In the genomic region with DNA sequence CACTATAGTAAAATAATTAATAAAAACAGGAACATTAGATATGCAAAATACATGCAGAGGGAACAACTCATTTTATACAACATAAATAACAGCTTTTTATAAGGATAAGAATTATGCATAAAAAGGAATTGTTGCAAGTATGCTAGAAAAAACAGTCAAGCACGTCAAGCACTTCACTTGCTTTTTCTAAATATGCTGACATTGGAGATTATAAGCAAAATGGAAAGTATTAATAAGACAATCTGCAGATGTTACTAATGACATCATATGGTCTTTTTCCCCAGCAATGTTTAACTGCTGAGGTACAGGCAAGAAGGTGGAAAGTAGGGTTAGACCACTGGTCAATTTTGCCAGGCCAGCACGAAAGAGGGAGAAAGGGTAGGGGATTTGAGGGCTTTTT, we compare ENCODE assay signal across 16 cellular contexts.
DNase-seq lines count a peak whose midpoint lies in the region; ATAC-seq, FAIRE-seq and TF ChIP-seq lines count a peak whose summit lies in the region.
"Had no signal": no experiment of that assay in that cellular context is flagged by ENCODE, and none has a peak within 500 bp of the region (broad histone marks: within the 10 kb centered on the region; RNA-seq: fewer than 3 reads in every experiment).

No MANE protein-coding gene starts in this region.

- no peaks in the 10 kb centered on the region for H3K27me3 Mint-ChIP-seq in activated T-helper 1 cell treated with anti-CD3 and anti-CD28 coated beads, Interleukin-12 subunit alpha, Interleukin-12 subunit beta, Interleukin-2, Interleukin-4 antibody, amounts not matched to agents 30 ng/mL and 10 ng/mL and 1 ng/mL, durations not matched to agents 14 hours and 24 hours and 36 hours (ENCODE audit: insufficient read depth)
- H3K27me3 Mint-ChIP-seq: CD4-positive, alpha-beta memory T cell had no signal

- BruUV-seq in IMR-90 (replicated peaks; lab: Mats Ljungman, UMichigan), result no TSS peak

- no peak for TF ChIP-seq RAD21 in IMR-90 (IDR thresholded peaks at IDR 0.05; ENCODE audit: low read length)

- dilution Hi-C loops in IMR-90 (cut with HindIII; ENCODE audit: low sequenced_read_pairs, unreplicated experiment), result no loop called here

- no peaks in the 10 kb centered on the region for H3K9me3 Mint-ChIP-seq in activated T-helper 1 cell treated with anti-CD3 and anti-CD28 coated beads, Interleukin-12 subunit alpha, Interleukin-12 subunit beta, Interleukin-2, Interleukin-4 antibody, amounts not matched to agents 30 ng/mL and 10 ng/mL and 1 ng/mL, durations not matched to agents 14 hours and 24 hours and 36 hours
- H3K9me3 Mint-ChIP-seq: CD4-positive, alpha-beta memory T cell had no signal

- ATAC-seq in IMR-90 (ENCODE audit: low read depth), result no peak
- ATAC-seq: HCT116 had no signal

- H3K14ac ChIP-seq in IMR-90 (replicated peaks; ENCODE audit: low read depth, low read length), result no peak overlapping the region

- no peaks in the 10 kb centered on the region for H3K79me1 ChIP-seq in IMR-90 (ENCODE audit: low read depth in 1 of 2, low read length in 2 of 2)

- H3K56ac ChIP-seq in IMR-90 (ENCODE audit: extremely low read depth, insufficient read depth, low read length), result no peak overlapping the region

- 100% methylated on average over 1 of the region's 2 CpGs; no CpG with 5 or more reads in 1 of the 2 experiments for WGBS in IMR-90 (ENCODE audit: extremely low coverage in 2 of 2, insufficient read length in 1 of 2), 2 experiments
- WGBS in small intestine, 3 donors, result 72 to 89% (median 79%) methylated on average over 2 of the region's 2 CpGs

- peak; percentile 51 for FAIRE-seq in GM18507 (lab: Jason Lieb, UNC)
- peak; percentile 36 for FAIRE-seq in small intestine (lab: Jason Lieb, UNC)
- FAIRE-seq: A204.1 had no signal

- DNase-seq in GM18507 (ENCODE audit: extremely low spot score, insufficient read length, low read depth) (no peak), IMR-90 (no peak), small intestine (no peak), NCI-H1092 treated with DMSO at 0.1 percent for 48 hours (lab: John Stamatoyannopoulos, UW) (no peak), NOMO-1 treated with dmso at 0.1 percent for 144 hours (lab: John Stamatoyannopoulos, UW; ENCODE audit: unreplicated experiment) (no peak)
- DNase-seq in activated T-helper 1 cell treated with anti-CD3 and anti-CD28 coated beads, Interleukin-12 subunit alpha, Interleukin-12 subunit beta, Interleukin-2, Interleukin-4 antibody, amounts not matched to agents 30 ng/mL and 10 ng/mL and 1 ng/mL, durations not matched to agents 14 hours and 24 hours and 36 hours (ENCODE audit: low spot score), result no peak
- DNase-seq: BE2C; CD4-positive, alpha-beta memory T cell; DND-41; GF-D8; KG1 had no signal

- no peak overlapping the region for H4K91ac ChIP-seq in IMR-90 (ENCODE audit: insufficient read depth, low read depth, low read length)

- in situ Hi-C loops in IMR-90 (cut with MboI; ENCODE audit: low sequenced_read_pairs), result no loop called here

- H3K79me2 ChIP-seq in DOHH2 (ENCODE audit: control insufficient read depth, low read length), result no peaks in the 10 kb centered on the region

- peaks cover 4% of the 10 kb centered on the region for H3K36me3 Mint-ChIP-seq in activated T-helper 1 cell treated with anti-CD3 and anti-CD28 coated beads, Interleukin-12 subunit alpha, Interleukin-12 subunit beta, Interleukin-2, Interleukin-4 antibody, amounts not matched to agents 30 ng/mL and 10 ng/mL and 1 ng/mL, durations not matched to agents 14 hours and 24 hours and 36 hours (ENCODE audit: low read depth)

- H4K8ac ChIP-seq in IMR-90 (ENCODE audit: low read depth in 2 of 2, low read length in 2 of 2), result no peak overlapping the region

- intact Hi-C loops in IMR-90 (cut with micrococcal nuclease), result no loop called here
- intact Hi-C loops in activated T-helper 1 cell treated with anti-CD3 and anti-CD28 coated beads, Interleukin-12 subunit alpha, Interleukin-12 subunit beta, Interleukin-2, Interleukin-4 antibody, amounts not matched to agents 30 ng/mL and 10 ng/mL and 1 ng/mL, durations not matched to agents 14 hours and 24 hours and 36 hours (cut with micrococcal nuclease), result no loop called here

- no peaks in the 10 kb centered on the region for H3F3A ChIP-seq in DOHH2 (ENCODE audit: control insufficient read depth, insufficient read depth)

- CTCF ChIA-PET in IMR-90 (lab: Yijun Ruan, JAX), result interaction anchor here (1.0 kb wide), 1 partner anchor 55 kb away, joined by 3 read pairs; no protein-coding TSS in a partner anchor

- H2BK20ac ChIP-seq in IMR-90 (ENCODE audit: low read depth, low read length), result no peak overlapping the region

- no peak overlapping the region for H2AFZ ChIP-seq in IMR-90 (replicated peaks; ENCODE audit: low read length, poor library complexity)

- H3K27ac ChIP-seq in DOHH2 (ENCODE audit: low read depth, low read length) (no peak overlapping the region), IMR-90 (ENCODE audit: insufficient read depth, low read length) (no peak overlapping the region), small intestine (ENCODE audit: low read depth in 1 of 2, low read length in 1 of 2) (no peak overlapping the region)
- H3K27ac ChIP-seq: C4-2B, HL-60 had no signal

- H3K18ac ChIP-seq in IMR-90 (ENCODE audit: low read depth, low read length), result no peak overlapping the region

- H2BK120ac ChIP-seq in IMR-90 (ENCODE audit: low read depth, low read length), result no peak overlapping the region

- H3K27me3 ChIP-seq in DOHH2 (ENCODE audit: control insufficient read depth, low read length) (no peaks in the 10 kb centered on the region), IMR-90 (ENCODE audit: control insufficient read depth, insufficient read depth, low read length) (no peaks in the 10 kb centered on the region), small intestine (ENCODE audit: control insufficient read depth in 2 of 2, insufficient read depth in 2 of 2, low read length in 2 of 2) (no peaks in the 10 kb centered on the region)
- H3K27me3 ChIP-seq: BE2C had no signal

- H3K4ac ChIP-seq in IMR-90 (ENCODE audit: low read depth, low read length), result no peak overlapping the region

- no peaks in the 10 kb centered on the region for H3K4me1 Mint-ChIP-seq in activated T-helper 1 cell treated with anti-CD3 and anti-CD28 coated beads, Interleukin-12 subunit alpha, Interleukin-12 subunit beta, Interleukin-2, Interleukin-4 antibody, amounts not matched to agents 30 ng/mL and 10 ng/mL and 1 ng/mL, durations not matched to agents 14 hours and 24 hours and 36 hours (ENCODE audit: low read depth)
- H3K4me1 Mint-ChIP-seq: CD4-positive, alpha-beta memory T cell had no signal

- H2BK15ac ChIP-seq in IMR-90 (ENCODE audit: low read depth, low read length), result no peak overlapping the region

- peak overlapping the region; percentile 22; the same call in 1 of the 2 replicates for H3K4me3 ChIP-seq in DOHH2 (ENCODE audit: low read length)
- H3K4me3 ChIP-seq in IMR-90 (ENCODE audit: insufficient read depth, low read depth, low read length), result no peak overlapping the region
- no peak overlapping the region for H3K4me3 ChIP-seq in small intestine (ENCODE audit: low read depth in 1 of 2, low read length in 2 of 2)

- no peaks in the 10 kb centered on the region; the same call in 1 of the 2 replicates for H3K9me1 ChIP-seq in IMR-90 (ENCODE audit: insufficient read depth, low read length)

- no peaks in the 10 kb centered on the region for H3K9me2 ChIP-seq in DOHH2 (replicated peaks; ENCODE audit: control insufficient read depth, low read length)

- H3K36me3 ChIP-seq in DOHH2 (ENCODE audit: control insufficient read depth, low read length), result peaks cover 14% of the 10 kb centered on the region
- peaks cover 2% of the 10 kb centered on the region for H3K36me3 ChIP-seq in IMR-90 (ENCODE audit: control insufficient read depth, insufficient read depth, low read length)
- peaks cover 0 to 4% of the 10 kb centered on the region in 2 donors for H3K36me3 ChIP-seq in small intestine (ENCODE audit: control insufficient read depth in 2 of 2, insufficient read depth in 2 of 2, low read length in 2 of 2)
- H3K36me3 ChIP-seq: BE2C had no signal

- TF ChIP-seq CTCF in DOHH2 (IDR thresholded peaks at IDR 0.05; ENCODE audit: low read depth, low read length, poor library complexity, severe bottlenecking) (no peak), IMR-90 (conservative IDR thresholded peaks at IDR 0.05; ENCODE audit: low read depth, low read length) (no peak)

- H3K4me1 ChIP-seq in DOHH2 (ENCODE audit: control insufficient read depth, low read length), result peaks cover 51% of the 10 kb centered on the region
- no peaks in the 10 kb centered on the region for H3K4me1 ChIP-seq in IMR-90 (ENCODE audit: control insufficient read depth, insufficient read depth, low read length)
- H3K4me1 ChIP-seq in small intestine (ENCODE audit: control insufficient read depth in 2 of 2, insufficient read depth in 1 of 2, low read depth in 1 of 2, low read length in 1 of 2), result peaks cover 0 to 3% of the 10 kb centered on the region in 2 donors
- H3K4me1 ChIP-seq: BE2C had no signal

- POLR2A ChIA-PET in IMR-90 (lab: Charles Lee; ENCODE audit: unreplicated experiment), result no interaction called here

- H4K20me1 ChIP-seq in DOHH2 (ENCODE audit: control insufficient read depth, insufficient read depth, low read depth, low read length) (no peaks in the 10 kb centered on the region), IMR-90 (ENCODE audit: insufficient read depth, low read length) (no peaks in the 10 kb centered on the region)

- no peak overlapping the region for H2BK5ac ChIP-seq in IMR-90 (ENCODE audit: low read depth, low read length, poor library complexity, severe bottlenecking)

- H3K4me2 ChIP-seq in DOHH2 (ENCODE audit: low read length) (peak overlapping the region; percentile 66), IMR-90 (ENCODE audit: low read depth, low read length) (no peak overlapping the region)

- no peaks in the 10 kb centered on the region for H3K9me3 ChIP-seq in DOHH2 (ENCODE audit: control insufficient read depth, insufficient read depth, low read length)
- H3K9me3 ChIP-seq in IMR-90 (ENCODE audit: control insufficient read depth, insufficient read depth, low read length), result no peaks in the 10 kb centered on the region
- H3K9me3 ChIP-seq in small intestine (ENCODE audit: control insufficient read depth, low read depth), result no peaks in the 10 kb centered on the region
- H3K9me3 ChIP-seq: BE2C had no signal

- no peak overlapping the region for H4K5ac ChIP-seq in IMR-90 (ENCODE audit: low read depth, low read length)

- H2AK5ac ChIP-seq in IMR-90 (ENCODE audit: low read depth, low read length), result no peak overlapping the region

- no peak overlapping the region for H2AK9ac ChIP-seq in IMR-90 (replicated peaks; ENCODE audit: low read depth, low read length, poor library complexity)

- no peak overlapping the region for H3K27ac Mint-ChIP-seq in activated T-helper 1 cell treated with anti-CD3 and anti-CD28 coated beads, Interleukin-12 subunit alpha, Interleukin-12 subunit beta, Interleukin-2, Interleukin-4 antibody, amounts not matched to agents 30 ng/mL and 10 ng/mL and 1 ng/mL, durations not matched to agents 14 hours and 24 hours and 36 hours
- H3K27ac Mint-ChIP-seq: CD4-positive, alpha-beta memory T cell had no signal

- no peak overlapping the region for H3K4me3 Mint-ChIP-seq in activated T-helper 1 cell treated with anti-CD3 and anti-CD28 coated beads, Interleukin-12 subunit alpha, Interleukin-12 subunit beta, Interleukin-2, Interleukin-4 antibody, amounts not matched to agents 30 ng/mL and 10 ng/mL and 1 ng/mL, durations not matched to agents 14 hours and 24 hours and 36 hours
- H3K4me3 Mint-ChIP-seq: CD4-positive, alpha-beta memory T cell had no signal

- H3K23ac ChIP-seq in IMR-90 (ENCODE audit: low read depth, low read length), result no peak overlapping the region

- TF ChIP-seq POLR2A in IMR-90 (IDR thresholded peaks at IDR 0.05; ENCODE audit: low read depth, low read length), result no peak

- H3K9ac ChIP-seq in IMR-90 (ENCODE audit: low read depth, low read length), result no peak overlapping the region
